Comparison of ENCODE assay signal across 16 cellular contexts in genomic region chr1:205515781-205516253, GRCh38. TPM values are rescaled to one million over a fixed set of nuclear protein-coding genes. Genes with fewer than 3 reads are reported as not detected.
A peak's percentile ranks its signal among the peaks of the same experiment; 100 is the strongest.
DNase-seq lines count a peak whose midpoint lies in the region; ATAC-seq and TF ChIP-seq lines count a peak whose summit lies in the region.
"Had no signal": no experiment of that assay in that cellular context is flagged by ENCODE, and none has a peak within 500 bp of the region (broad histone marks: within the 10 kb centered on the region; RNA-seq: fewer than 3 reads in every experiment).

No MANE protein-coding gene starts in this region.

- H3K9me3 ChIP-seq in body of pancreas (no peaks in the 10 kb centered on the region), hepatocyte (ENCODE audit: low read depth) (no peaks in the 10 kb centered on the region), gastrocnemius medialis (no peaks in the 10 kb centered on the region), OCI-LY7 (ENCODE audit: low read length) (no peaks in the 10 kb centered on the region)

- H3K27ac ChIP-seq in body of pancreas (peak overlapping the region in 1 of 4 donors; percentile 36), hepatocyte (peak overlapping the region; percentile 71), gastrocnemius medialis (peak overlapping the region in 3 of 4 donors; percentile 13 to 70 (median 67)), OCI-LY7 (ENCODE audit: low read depth, low read length, poor library complexity, severe bottlenecking) (no peak overlapping the region)
- H3K27ac ChIP-seq: KMS-11 had no signal

- H4K20me1 ChIP-seq in hepatocyte (ENCODE audit: insufficient read depth, poor library complexity, severe bottlenecking) (no peaks in the 10 kb centered on the region), OCI-LY7 (ENCODE audit: insufficient read depth, low read length) (no peaks in the 10 kb centered on the region; the same call in 1 of the 2 replicates)

- TF ChIP-seq POLR2A in body of pancreas (IDR thresholded peaks at IDR 0.05) (no peak), gastrocnemius medialis (IDR thresholded peaks at IDR 0.05) (no peak)

- BruUV-seq in OCI-LY7 (replicated peaks; lab: Mats Ljungman, UMichigan), result no TSS peak

- ATAC-seq in body of pancreas, result peak; percentile 51
- ATAC-seq in gastrocnemius medialis, result peak; percentile 32 to 50
- ATAC-seq: stimulated activated naive B cell treated with anti-CD40 and anti-IgM and Interleukin-4, amounts not matched to agents 10 μg/mL and 1 μg/mL and 100 μg/mL, for 72 hours had no signal

- TF ChIP-seq CTCF in body of pancreas (IDR thresholded peaks at IDR 0.05), result no peak
- TF ChIP-seq CTCF in hepatocyte (IDR thresholded peaks at IDR 0.05; ENCODE audit: poor library complexity), result no peak
- no peak for TF ChIP-seq CTCF in gastrocnemius medialis (IDR thresholded peaks at IDR 0.05 in 4 of 5, conservative IDR thresholded peaks at IDR 0.05 in 1 of 5)
- no peak for TF ChIP-seq CTCF in OCI-LY7 (conservative IDR thresholded peaks at IDR 0.05; ENCODE audit: low read length)

- CTCF ChIA-PET in OCI-LY7 (lab: Charles Lee; ENCODE audit: unreplicated experiment), result no interaction called here

- 73 to 79% methylated on average over 3 to 5 of the region's 5 CpGs for WGBS in body of pancreas, 2 donors
- 40% methylated on average over 5 of the region's 5 CpGs for WGBS in hepatocyte (ENCODE audit: low lambda C conversion rate, missing lambda C conversion rate)

- intact Hi-C loops in body of pancreas (cut with DNase I) (no loop called here), gastrocnemius medialis (cut with DNase I; ENCODE audit: low total_unique reads) (no loop called here), OCI-LY7 (cut with micrococcal nuclease; ENCODE audit: unreplicated experiment) (loop anchor here (2.0 kb wide), 1 partner anchor 73 kb away; no protein-coding TSS in a partner anchor)

- H3K4me1 ChIP-seq in body of pancreas (peaks cover 20% of the 10 kb centered on the region), hepatocyte (ENCODE audit: insufficient read depth) (peaks cover 6% of the 10 kb centered on the region), gastrocnemius medialis (peaks cover 20 to 33% of the 10 kb centered on the region in 2 donors), OCI-LY7 (ENCODE audit: insufficient read depth, low read length, poor library complexity, severe bottlenecking) (no peaks in the 10 kb centered on the region)

- H3K79me2 ChIP-seq in hepatocyte, result no peaks in the 10 kb centered on the region
- H3K79me2 ChIP-seq in OCI-LY7 (ENCODE audit: insufficient read depth, low read depth, low read length), result no peaks in the 10 kb centered on the region

- no peak overlapping the region for H2AFZ ChIP-seq in hepatocyte
- H2AFZ ChIP-seq in OCI-LY7 (ENCODE audit: low read length), result no peak overlapping the region

- H3K4me2 ChIP-seq in hepatocyte (no peak overlapping the region), OCI-LY7 (ENCODE audit: low read length) (no peak overlapping the region)
- H3K4me2 ChIP-seq: KMS-11 had no signal

- DNase-seq in GM03348 (ENCODE audit: low spot score) (peak; percentile 45), body of pancreas (peak in 2 of 4 donors; percentile 27 to 59), hepatocyte (ENCODE audit: low spot score) (peak; percentile 39), gastrocnemius medialis (no peak), OCI-LY7 (ENCODE audit: low spot score) (no peak), NCI-H1105 (lab: John Stamatoyannopoulos, UW) (no peak), MV-4-11 (lab: John Stamatoyannopoulos, UW) (no peak), GOT3 (lab: John Stamatoyannopoulos, UW) (no peak)
- DNase-seq: activated CD4-positive, alpha-beta T cell treated with anti-CD3 and anti-CD28 coated beads for 48 hours; activated naive CD4-positive, alpha-beta T cell treated with anti-CD3 and anti-CD28 coated beads, Interleukin-2, amount 10 ng/mL, durations not matched to agents 7 days and 5 days; NCI-H2227 treated with DMSO at 0.1 percent for 48 hours; SIG-M5; stimulated activated CD4-positive, alpha-beta T cell treated with anti-CD3 and anti-CD28 coated beads, Interleukin-1b, Interleukin-23, amount 100 ng/mL, for 48 hours; stimulated activated naive B cell treated with anti-CD40 and anti-IgM and Interleukin-4, amounts not matched to agents 10 μg/mL and 1 μg/mL and 100 μg/mL, for 72 hours had no signal

- H3K9me2 ChIP-seq in hepatocyte (replicated peaks; ENCODE audit: insufficient read depth) (no peaks in the 10 kb centered on the region), OCI-LY7 (ENCODE audit: insufficient read depth, low read length) (no peaks in the 10 kb centered on the region)

- H3K4me3 ChIP-seq in body of pancreas (no peak overlapping the region), hepatocyte (no peak overlapping the region), gastrocnemius medialis (no peak overlapping the region), OCI-LY7 (ENCODE audit: low read depth, low read length, poor library complexity, severe bottlenecking) (no peak overlapping the region)

- no peaks in the 10 kb centered on the region for H3K36me3 ChIP-seq in body of pancreas (replicated peaks in 1 of 2; ENCODE audit: insufficient read depth in 1 of 2, low read depth in 2 of 2)
- H3K36me3 ChIP-seq in hepatocyte (replicated peaks; ENCODE audit: insufficient read depth, low read depth), result no peaks in the 10 kb centered on the region
- H3K36me3 ChIP-seq in gastrocnemius medialis, result no peaks in the 10 kb centered on the region
- H3K36me3 ChIP-seq in OCI-LY7 (ENCODE audit: insufficient read depth, low read length), result no peaks in the 10 kb centered on the region

- POLR2A ChIA-PET in OCI-LY7 (lab: Charles Lee), result no interaction called here

- no peaks in the 10 kb centered on the region for H3K27me3 ChIP-seq in body of pancreas
- H3K27me3 ChIP-seq in hepatocyte, result no peaks in the 10 kb centered on the region
- no peaks in the 10 kb centered on the region for H3K27me3 ChIP-seq in gastrocnemius medialis

- in situ Hi-C loops in gastrocnemius medialis (cut with MboI; ENCODE audit: low sequenced_read_pairs in 4 of 4), result no loop called here

RNA-seq across cellular contexts. Expression of gene CDK18, which starts 11.3 kb away (rescaled TPM):
- total RNA-seq in body of pancreas (10 to 100 TPM; 28.0 to 28.7 TPM), hepatocyte (4.5 and 8.0 TPM in 2 replicates), gastrocnemius medialis (1 to 10 TPM; 1.2 to 4.6 (median 1.5) TPM), OCI-LY7 (2022) (21.2 and 24.1 TPM in 2 replicates)
- polyA plus RNA-seq in hepatocyte, result 16.7 and 20.0 TPM in 2 replicates
- total RNA-seq in OCI-LY7 (2014; rRNA removed; shearing (Covaris generic)), result 10.1 and 10.9 TPM in 2 replicates
- polyA plus RNA-seq: neural cell had no signal

RNA-seq across cellular contexts. Expression of gene BLACAT1, which starts 60.0 kb away (rescaled TPM):
- total RNA-seq in body of pancreas (1 to 10 TPM in 1 of 2 donors, not detected in 1; 1.0 TPM), hepatocyte (0.40 and 0.48 TPM in 2 replicates), gastrocnemius medialis (not detected), OCI-LY7 (2022) (0.29 and 0.48 TPM in 2 replicates)
- 0.35 and 0.58 TPM in 2 replicates for polyA plus RNA-seq in hepatocyte
- 0.19 TPM in 1 of 2 replicates, not detected in the other for total RNA-seq in OCI-LY7 (2014; rRNA removed; shearing (Covaris generic))

Comparison
In these comparisons a context has a peak if more than half of its experiments do, and no peak if none do; other contexts are left out.
1. DNase-seq: peak in GM03348 (single experiment) and hepatocyte (single experiment); none in gastrocnemius medialis (0 of 2), OCI-LY7 (single experiment), NCI-H1105 (single experiment), MV-4-11 (single experiment) and GOT3 (single experiment).